22 cellular contexts compared by ENCODE assay signal in genomic region chr14:62409185-62409584, GRCh38.
DNase-seq lines count a peak whose midpoint lies in the region; ATAC-seq and TF ChIP-seq lines count a peak whose summit lies in the region.
"Had no signal": no experiment of that assay in that cellular context is flagged by ENCODE, and none has a peak within 500 bp of the region (broad histone marks: within the 10 kb centered on the region; RNA-seq: fewer than 3 reads in every experiment).

No MANE protein-coding gene starts in this region.

- no peak overlapping the region for H3K4me2 ChIP-seq in hepatocyte
- H3K4me2 ChIP-seq: PC-9 had no signal

- H3K27me3 Mint-ChIP-seq in WTC11 (ENCODE audit: low read depth) (peaks cover 2% of the 10 kb centered on the region; the same call in 1 of the 2 replicates), immature natural killer cell (ENCODE audit: low read depth in 3 of 3) (peaks cover 0 to 4% (median 0%) of the 10 kb centered on the region in 3 donors)

- H3K27ac Mint-ChIP-seq in WTC11 (no peak overlapping the region), immature natural killer cell (no peak overlapping the region)

- H3K27me3 ChIP-seq in hepatocyte, result no peaks in the 10 kb centered on the region

- H4K20me1 ChIP-seq in hepatocyte (ENCODE audit: insufficient read depth, poor library complexity, severe bottlenecking), result no peaks in the 10 kb centered on the region

- H3K9me3 Mint-ChIP-seq in WTC11 (peaks cover 14% of the 10 kb centered on the region), immature natural killer cell (peaks cover 0 to 5% (median 2%) of the 10 kb centered on the region in 6 donors)

- TF ChIP-seq CTCF in WTC11 (IDR thresholded peaks at IDR 0.05), result no peak
- no peak for TF ChIP-seq CTCF in hepatocyte (IDR thresholded peaks at IDR 0.05; ENCODE audit: poor library complexity)

- peak; percentile 52; the same call in 1 of the 2 replicates for ATAC-seq in WTC11
- no peak for ATAC-seq in HG03520 (IDR thresholded peaks at IDR 0.05; ENCODE audit: unreplicated experiment)
- ATAC-seq: Right ventricle myocardium inferior had no signal

- WGBS in hepatocyte (ENCODE audit: low lambda C conversion rate, missing lambda C conversion rate), result 70% methylated on average over 3 of the region's 3 CpGs

- no peaks in the 10 kb centered on the region for H3K9me3 ChIP-seq in hepatocyte (ENCODE audit: low read depth)

- no peaks in the 10 kb centered on the region for H3K4me1 ChIP-seq in hepatocyte (ENCODE audit: insufficient read depth)

- no peak overlapping the region for H3K4me3 ChIP-seq in hepatocyte
- H3K4me3 ChIP-seq: PC-9 had no signal

- no peak overlapping the region for H2AFZ ChIP-seq in hepatocyte
- H2AFZ ChIP-seq: PC-9 had no signal

- peak overlapping the region; percentile 43 for H3K27ac ChIP-seq in hepatocyte
- H3K27ac ChIP-seq: PC-9 had no signal

- CTCF ChIA-PET in WTC11 (lab: Charles Lee), result no interaction called here

- H3K4me1 Mint-ChIP-seq in WTC11 (peaks cover 11% of the 10 kb centered on the region), immature natural killer cell (no peaks in the 10 kb centered on the region)

- no peaks in the 10 kb centered on the region for H3K9me2 ChIP-seq in hepatocyte (replicated peaks; ENCODE audit: insufficient read depth)

- POLR2A ChIA-PET in WTC11 (lab: Charles Lee), result no interaction called here

- no peak overlapping the region for H3K4me3 Mint-ChIP-seq in WTC11
- no peak overlapping the region for H3K4me3 Mint-ChIP-seq in immature natural killer cell

- H3K79me2 ChIP-seq in hepatocyte, result no peaks in the 10 kb centered on the region

- H3K36me3 ChIP-seq in hepatocyte (replicated peaks; ENCODE audit: insufficient read depth, low read depth), result no peaks in the 10 kb centered on the region

- H3K36me3 Mint-ChIP-seq in WTC11 (no peaks in the 10 kb centered on the region), immature natural killer cell (no peaks in the 10 kb centered on the region)

- peak; percentile 9 for DNase-seq in Ammon's horn (ENCODE audit: low spot score)
- peak; percentile 7 for DNase-seq in HCEC 1CT
- DNase-seq in WTC11 (ENCODE audit: low spot score), result no peak
- no peak for DNase-seq in hepatocyte (ENCODE audit: low spot score)
- DNase-seq in SW 1271 (lab: John Stamatoyannopoulos, UW), result no peak
- DNase-seq in NCI-H2227 treated with DMSO at 0.1 percent for 48 hours (lab: John Stamatoyannopoulos, UW), result no peak
- DNase-seq in immature natural killer cell, result no peak
- DNase-seq: 8988T; ACHN; Calu3; DMS79 treated with DMSO at 0.1 percent for 48 hours; GF-D8; NCI-H1092; NCI-H1436 treated with DMSO at 0.1 percent for 48 hours; NCI-H187 treated with DMSO at 0.1 percent for 48 hours; NCI-H2171 treated with DMSO at 0.1 percent for 48 hours; NCI-H446 treated with DMSO at 0.1 percent for 48 hours; NCI-H82; NK-92 treated with Interleukin-12 subunit alpha and Interleukin-12 subunit beta, amount 100 ng/mL, for 24 hours; PC-9 had no signal

TF ChIP-seq in WTC11, 78 proteins besides CTCF, POLR2A, EP300 and RAD21:
- no peak for TF ChIP-seq TEAD1 (CRISPR knock-in tag; IDR thresholded peaks at IDR 0.05)
- no peak for TF ChIP-seq ZNF423 (CRISPR knock-in tag; IDR thresholded peaks at IDR 0.05)
- TF ChIP-seq USF2 (CRISPR knock-in tag; IDR thresholded peaks at IDR 0.05), result no peak
- TF ChIP-seq JAZF1 (CRISPR knock-in tag; IDR thresholded peaks at IDR 0.05), result no peak
- TF ChIP-seq ZNF425 (CRISPR knock-in tag; conservative IDR thresholded peaks at IDR 0.05), result no peak
- no peak for TF ChIP-seq E2F4 (CRISPR knock-in tag; IDR thresholded peaks at IDR 0.05; ENCODE audit: borderline replicate concordance, low read depth)
- TF ChIP-seq ZSCAN18 (CRISPR knock-in tag; IDR thresholded peaks at IDR 0.05), result no peak
- no peak for TF ChIP-seq CREB1 (CRISPR knock-in tag; IDR thresholded peaks at IDR 0.05)
- TF ChIP-seq RORB (CRISPR knock-in tag; IDR thresholded peaks at IDR 0.05), result no peak
- TF ChIP-seq ATF2 (CRISPR knock-in tag; IDR thresholded peaks at IDR 0.05; ENCODE audit: borderline replicate concordance, low read depth), result no peak
- no peak for TF ChIP-seq E2F5 (CRISPR knock-in tag; IDR thresholded peaks at IDR 0.05)
- no peak for TF ChIP-seq MLX (CRISPR knock-in tag; IDR thresholded peaks at IDR 0.05)
- no peak for TF ChIP-seq ZNF263 (CRISPR knock-in tag; IDR thresholded peaks at IDR 0.05; ENCODE audit: low read depth)
- no peak for TF ChIP-seq PREB (CRISPR knock-in tag; IDR thresholded peaks at IDR 0.05; ENCODE audit: borderline replicate concordance)

Comparison
In these comparisons a context has a peak if more than half of its experiments do, and no peak if none do; other contexts are left out.
1. DNase-seq: peak in Ammon's horn (single experiment) and HCEC 1CT (single experiment); none in WTC11 (single experiment), hepatocyte (single experiment), SW 1271 (0 of 2), NCI-H2227 treated with DMSO at 0.1 percent for 48 hours (single experiment) and immature natural killer cell (0 of 3).